In genomic region chr18:62717059-62717849, GRCh38 we compare ENCODE assay signal across 1 cellular context.
TF ChIP-seq lines count a peak whose summit lies in the region.

No MANE protein-coding gene starts in this region.

TF ChIP-seq in GM23338, 12 proteins besides CTCF, POLR2A, EP300 and RAD21 (continued from another document):
- no peak for TF ChIP-seq ZNF462 (CRISPR knock-in tag; IDR thresholded peaks at IDR 0.05)
- TF ChIP-seq ETS1 (IDR thresholded peaks at IDR 0.05), result no peak
- no peak for TF ChIP-seq CREB1 (CRISPR knock-in tag; IDR thresholded peaks at IDR 0.05; ENCODE audit: low read depth)
- TF ChIP-seq JUNB (IDR thresholded peaks at IDR 0.05; ENCODE audit: unreplicated experiment), result no peak
- no peak for TF ChIP-seq ZNF331 (CRISPR knock-in tag; IDR thresholded peaks at IDR 0.05; ENCODE audit: low read depth)
